In the genomic region with DNA sequence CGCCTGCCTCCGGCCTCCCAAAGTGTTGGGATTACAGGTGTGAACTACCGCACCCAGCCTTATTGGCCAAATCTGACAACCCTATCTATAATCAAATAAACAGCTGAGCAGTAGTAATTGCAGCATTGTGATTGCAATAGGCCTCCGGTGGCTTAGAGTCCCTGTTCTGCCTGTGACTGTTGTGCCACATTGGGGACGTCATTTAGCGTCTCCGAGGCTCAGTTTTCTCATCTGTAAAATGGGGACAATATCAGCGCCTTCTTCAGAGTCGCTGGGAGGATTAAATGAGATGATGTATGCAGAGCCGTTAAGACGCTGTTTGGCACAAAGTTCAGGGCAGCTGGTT, we compare ENCODE assay signal across 9 cellular contexts. TPM values are rescaled to one million over a fixed set of nuclear protein-coding genes. Genes with fewer than 3 reads are reported as not detected.
A peak's percentile ranks its signal among the peaks of the same experiment; 100 is the strongest.
DNase-seq lines count a peak whose midpoint lies in the region; ATAC-seq and TF ChIP-seq lines count a peak whose summit lies in the region.
"Had no signal": no experiment of that assay in that cellular context is flagged by ENCODE, and none has a peak within 500 bp of the region (broad histone marks: within the 10 kb centered on the region; RNA-seq: fewer than 3 reads in every experiment).

No MANE protein-coding gene starts in this region.

- H3K36me3 ChIP-seq in ACC112 (ENCODE audit: insufficient read depth, low read length) (0 out of 2 replicates have a peak, but pooled peaks cover 8% of the 10 kb centered on the region), HUES64 (ENCODE audit: insufficient read depth, low read length) (no peaks in the 10 kb centered on the region), mucosa of stomach (ENCODE audit: control insufficient read depth, insufficient read depth, low read length) (no peaks in the 10 kb centered on the region)

- H3K9ac ChIP-seq in HUES64 (ENCODE audit: low read depth, low read length), result 0 out of 2 replicates have a peak overlapping the region, but pooled peaks have one; percentile 85
- H3K9ac ChIP-seq in mucosa of stomach (ENCODE audit: low read length), result peak overlapping the region; percentile 69

- ATAC-seq in HG02610 (IDR thresholded peaks at IDR 0.05; ENCODE audit: unreplicated experiment) (no peak), HG02938 (IDR thresholded peaks at IDR 0.05; ENCODE audit: unreplicated experiment) (no peak), GM18858 (IDR thresholded peaks at IDR 0.05; ENCODE audit: unreplicated experiment) (no peak)

- H3K79me2 ChIP-seq in ACC112 (ENCODE audit: control insufficient read depth, insufficient read depth, low read length, unreplicated experiment), result peaks cover 51% of the 10 kb centered on the region

- H3K4me3 ChIP-seq in ACC112 (ENCODE audit: low read depth, low read length), result peak overlapping the region; percentile 97
- peak overlapping the region; percentile 70 for H3K4me3 ChIP-seq in HUES64 (ENCODE audit: low read length)
- peak overlapping the region; percentile 95 for H3K4me3 ChIP-seq in choroid plexus epithelial cell (ENCODE audit: low read depth, low read length)
- H3K4me3 ChIP-seq in mucosa of stomach (ENCODE audit: low read length), result peak overlapping the region; percentile 18

- peak overlapping the region; percentile 48 for H2AFZ ChIP-seq in ACC112 (ENCODE audit: low read length, unreplicated experiment)

- TF ChIP-seq CTCF in choroid plexus epithelial cell (conservative IDR thresholded peaks at IDR 0.05; ENCODE audit: low read depth, low read length), result no peak

- H3K9me3 ChIP-seq in HUES64 (ENCODE audit: insufficient read depth, low read depth, low read length) (no peaks in the 10 kb centered on the region), mucosa of stomach (ENCODE audit: control insufficient read depth, low read length) (no peaks in the 10 kb centered on the region)

- no peak for DNase-seq in choroid plexus epithelial cell (ENCODE audit: low read depth)
- DNase-seq in nucleus accumbens (lab: John Stamatoyannopoulos, UW), result no peak
- DNase-seq: NCI-H187 treated with DMSO at 0.1 percent for 48 hours had no signal

- 79% methylated on average over 10 of the region's 11 CpGs for whole genome bisulfite sequencing in HUES64

- H3K27ac ChIP-seq in ACC112 (ENCODE audit: low read depth, low read length) (peak overlapping the region; percentile 91), HUES64 (ENCODE audit: low read depth, low read length) (no peak overlapping the region)

- H3K4me1 ChIP-seq in ACC112 (ENCODE audit: control insufficient read depth, insufficient read depth, low read length, unreplicated experiment) (peaks cover 63% of the 10 kb centered on the region), HUES64 (ENCODE audit: insufficient read depth, low read length) (peaks cover 31% of the 10 kb centered on the region), mucosa of stomach (ENCODE audit: control insufficient read depth, insufficient read depth, low read length) (peaks cover 79% of the 10 kb centered on the region)

- H3K27me3 ChIP-seq in ACC112 (ENCODE audit: insufficient read depth, low read length) (no peaks in the 10 kb centered on the region), HUES64 (ENCODE audit: insufficient read depth, low read length) (peaks cover 52% of the 10 kb centered on the region), mucosa of stomach (ENCODE audit: control insufficient read depth, insufficient read depth, low read length) (no peaks in the 10 kb centered on the region)

RNA-seq across cellular contexts. Expression of a gene that starts 0.5 kb away (rescaled TPM):
- 26.0 TPM for polyA plus RNA-seq in HUES64 (2013, experiment 1 of 2)
- polyA plus RNA-seq in HUES64 (2013, experiment 2 of 2), result 34.6 TPM

RNA-seq across cellular contexts. Expression of a gene that starts 46.3 kb away (rescaled TPM):
- 0.35 TPM for polyA plus RNA-seq in HUES64 (2013, experiment 1 of 2)
- not detected for polyA plus RNA-seq in HUES64 (2013, experiment 2 of 2)

Comparison
In these comparisons a context has a peak if more than half of its experiments do, and no peak if none do; other contexts are left out.
1. H3K4me3 ChIP-seq: peak in every context shown above with its lines; median percentile 97 in ACC112; 95 in choroid plexus epithelial cell; 70 in HUES64; 18 in mucosa of stomach.